ENCODE assay signal across 8 cellular contexts in genomic region chr1:56644941-56645662, GRCh38. TPM values are rescaled to one million over a fixed set of nuclear protein-coding genes. Genes with fewer than 3 reads are reported as not detected.
DNase-seq lines count a peak whose midpoint lies in the region; ATAC-seq and TF ChIP-seq lines count a peak whose summit lies in the region.

Gene PRKAA2, plus strand, starts transcription at chr1:56645314. Its CDS starts 74 bp downstream, at chr1:56645388.

- TF ChIP-seq CTCF in HFF-Myc (IDR thresholded peaks at IDR 0.05; ENCODE audit: low read depth, low read length, missing control alignments), result no peak
- TF ChIP-seq CTCF in upper lobe of right lung (IDR thresholded peaks at IDR 0.05), result no peak

- no peaks in the 10 kb centered on the region for H3K27me3 ChIP-seq in mucosa of rectum (ENCODE audit: control insufficient read depth in 2 of 2, insufficient read depth in 2 of 2, low read length in 2 of 2)
- H3K27me3 ChIP-seq in upper lobe of right lung, result peaks cover 4% of the 10 kb centered on the region

- peak; percentile 78 for ATAC-seq in SK-N-SH treated with all-trans-retinoic acid at 6 μM for 48 hours
- peak; percentile 55 for ATAC-seq in esophagus mucosa
- peak; percentile 91 for ATAC-seq in upper lobe of right lung
- no peak for ATAC-seq in HG02884 (IDR thresholded peaks at IDR 0.05; ENCODE audit: unreplicated experiment)
- no peak for ATAC-seq in HG03039 (IDR thresholded peaks at IDR 0.05; ENCODE audit: unreplicated experiment)

- DNase-seq in DMS53 treated with DMSO at 0.1 percent for 48 hours (lab: John Stamatoyannopoulos, UW; ENCODE audit: unreplicated experiment) (peak; percentile 57), HFF-Myc (ENCODE audit: extremely low read depth, low read depth) (no peak), upper lobe of right lung (peak; percentile 69)

- no peaks in the 10 kb centered on the region for H3K36me3 ChIP-seq in mucosa of rectum (ENCODE audit: control insufficient read depth in 2 of 2, insufficient read depth in 2 of 2, low read length in 2 of 2)
- no peaks in the 10 kb centered on the region for H3K36me3 ChIP-seq in upper lobe of right lung

- H3K4me3 ChIP-seq in HFF-Myc (replicated peaks; ENCODE audit: low read depth, low read length) (peak within 1 kb of the TSS; percentile 62), mucosa of rectum (ENCODE audit: low read length in 2 of 2) (peak within 1 kb of the TSS; percentile 73 to 76), upper lobe of right lung (peak within 1 kb of the TSS; percentile 53)

- no peaks in the 10 kb centered on the region for H3K9me3 ChIP-seq in mucosa of rectum (ENCODE audit: control insufficient read depth in 2 of 2, low read length in 2 of 2)
- no peaks in the 10 kb centered on the region for H3K9me3 ChIP-seq in upper lobe of right lung

- H3K9ac ChIP-seq in mucosa of rectum (ENCODE audit: low read depth in 1 of 2, low read length in 2 of 2), result peak within 1 kb of the TSS; percentile 42 to 66

- peak within 1 kb of the TSS; percentile 29 to 51 for H3K27ac ChIP-seq in mucosa of rectum (ENCODE audit: low read depth in 2 of 2, low read length in 2 of 2)
- H3K27ac ChIP-seq in upper lobe of right lung, result peak within 1 kb of the TSS; percentile 42

- intact Hi-C loops in upper lobe of right lung (cut with DNase I), result no loop called here

- H3K4me1 ChIP-seq in mucosa of rectum (ENCODE audit: control insufficient read depth in 2 of 2, insufficient read depth in 2 of 2, low read length in 2 of 2), result peaks cover 4 to 9% of the 10 kb centered on the region in 2 donors
- H3K4me1 ChIP-seq in upper lobe of right lung, result no peaks in the 10 kb centered on the region

TF ChIP-seq in SK-N-SH treated with all-trans-retinoic acid at 6 μM for 48 hours, 23 proteins besides CTCF, POLR2A, EP300 and RAD21:
- TF ChIP-seq BACH2 (CRISPR knock-in tag; IDR thresholded peaks at IDR 0.05; ENCODE audit: borderline replicate concordance) (no peak), CSDC2 (CRISPR knock-in tag; IDR thresholded peaks at IDR 0.05) (no peak)

RNA-seq across cellular contexts. Expression of gene PRKAA2, which starts in this region (rescaled TPM):
- total RNA-seq in esophagus mucosa (0.44 TPM), upper lobe of right lung (3.8 TPM)

Comparison
In these comparisons a context has a peak if more than half of its experiments do, and no peak if none do; other contexts are left out.
1. Peak in ATAC-seq in esophagus mucosa; RNA of the gene not detected or under 1 TPM.
2. ATAC-seq: peak in SK-N-SH treated with all-trans-retinoic acid at 6 μM for 48 hours (single experiment) and upper lobe of right lung (single experiment); none in HG02884 (single experiment) and HG03039 (single experiment).
3. Peak in every context shown above with its lines, with median percentiles within 50 percentile points of each other: H3K4me3 ChIP-seq.